Comparison of ENCODE assay signal across 10 cellular contexts in genomic region chr11:65651339-65651588, GRCh38. TPM values are rescaled to one million over a fixed set of nuclear protein-coding genes. Genes with fewer than 3 reads are reported as not detected.
DNase-seq lines count a peak whose midpoint lies in the region; ATAC-seq and TF ChIP-seq lines count a peak whose summit lies in the region.
"Had no signal": no experiment of that assay in that cellular context is flagged by ENCODE, and none has a peak within 500 bp of the region (broad histone marks: within the 10 kb centered on the region; RNA-seq: fewer than 3 reads in every experiment).

No MANE protein-coding gene starts in this region.

- H3K36me3 Mint-ChIP-seq in T-helper 2 cell treated with Interferon-gamma antibody and Interleukin-4, amounts not matched to agents 5 μg/mL and 100 μg/mL, for 36 hours (ENCODE audit: low read depth): peaks cover 49% of the 10 kb centered on the region
- peaks cover 0 to 2% of the 10 kb centered on the region in 2 donors for H3K36me3 Mint-ChIP-seq in activated naive CD4-positive, alpha-beta T cell treated with anti-CD3 and anti-CD28 coated beads, Interleukin-2, amount 50 U/mL, for 72 hours

- intact Hi-C loops in left lung (cut with DNase I) (no loop called here), stomach (cut with DNase I; ENCODE audit: low total_unique reads) (no loop called here)

- H3K36me3 ChIP-seq in left lung (peaks cover 0 to 80% of the 10 kb centered on the region in 2 donors), stomach (peaks cover 40 to 79% (median 68%) of the 10 kb centered on the region in 4 donors)

- no peaks in the 10 kb centered on the region for H3K9me3 ChIP-seq in left lung
- H3K9me3 ChIP-seq in stomach: no peaks in the 10 kb centered on the region

- WGBS in stomach, 5 donors: 88 to 97% (median 89%) methylated on average over 3 of the region's 3 CpGs

- TF ChIP-seq CTCF in left lung (IDR thresholded peaks at IDR 0.05): no peak
- no peak for TF ChIP-seq CTCF in stomach (IDR thresholded peaks at IDR 0.05)

- H3K4me3 ChIP-seq in left lung (no peak overlapping the region), stomach (peak overlapping the region in 1 of 4 donors; percentile 49)

- no peak for DNase-seq in T-helper 2 cell treated with Interferon-gamma antibody and Interleukin-4, amounts not matched to agents 5 μg/mL and 100 μg/mL, for 36 hours (ENCODE audit: low spot score)
- DNase-seq in T-helper 2 cell (no peak), left lung (peak in 1 of 2 donors; percentile 31), stomach (no peak), NCI-H526 (lab: John Stamatoyannopoulos, UW) (no peak), AML-193 (lab: John Stamatoyannopoulos, UW) (no peak), NCI-H2227 treated with DMSO at 0.1 percent for 48 hours (lab: John Stamatoyannopoulos, UW) (no peak)
- DNase-seq in activated naive CD4-positive, alpha-beta T cell treated with anti-CD3 and anti-CD28 coated beads, Interleukin-2, amount 50 U/mL, for 72 hours (ENCODE audit: low spot score in 2 of 2): no peak
- DNase-seq: hippocampal formation, NCI-H1436 treated with DMSO at 0.1 percent for 48 hours had no signal

- H3K27ac ChIP-seq in left lung (peak overlapping the region; percentile 97 to 98), stomach (peak overlapping the region; percentile 91 to 99 (median 94))

- peak overlapping the region; percentile 86 for H3K27ac Mint-ChIP-seq in T-helper 2 cell treated with Interferon-gamma antibody and Interleukin-4, amounts not matched to agents 5 μg/mL and 100 μg/mL, for 36 hours
- H3K27ac Mint-ChIP-seq in activated naive CD4-positive, alpha-beta T cell treated with anti-CD3 and anti-CD28 coated beads, Interleukin-2, amount 50 U/mL, for 72 hours: peak overlapping the region; percentile 40 to 96

- H3K4me3 Mint-ChIP-seq in T-helper 2 cell treated with Interferon-gamma antibody and Interleukin-4, amounts not matched to agents 5 μg/mL and 100 μg/mL, for 36 hours: peak overlapping the region; percentile 66

- no peak for TF ChIP-seq EP300 in stomach (IDR thresholded peaks at IDR 0.05)

- H3K27me3 ChIP-seq in left lung (no peaks in the 10 kb centered on the region), stomach (no peaks in the 10 kb centered on the region)

- H3K4me1 ChIP-seq in left lung: peaks cover 32 to 54% of the 10 kb centered on the region in 2 donors
- peaks cover 44 to 92% (median 77%) of the 10 kb centered on the region in 4 donors for H3K4me1 ChIP-seq in stomach

- TF ChIP-seq POLR2A in stomach (IDR thresholded peaks at IDR 0.05): no peak

- H3K9me3 Mint-ChIP-seq in T-helper 2 cell treated with Interferon-gamma antibody and Interleukin-4, amounts not matched to agents 5 μg/mL and 100 μg/mL, for 36 hours: no peaks in the 10 kb centered on the region
- no peaks in the 10 kb centered on the region for H3K9me3 Mint-ChIP-seq in activated naive CD4-positive, alpha-beta T cell treated with anti-CD3 and anti-CD28 coated beads, Interleukin-2, amount 50 U/mL, for 72 hours

- no peak for ATAC-seq in activated naive CD4-positive, alpha-beta T cell treated with anti-CD3 and anti-CD28 coated beads, Interleukin-2, amount 50 U/mL, for 72 hours
- no peak for ATAC-seq in left lung

- H3K4me1 Mint-ChIP-seq in T-helper 2 cell treated with Interferon-gamma antibody and Interleukin-4, amounts not matched to agents 5 μg/mL and 100 μg/mL, for 36 hours (ENCODE audit: low read depth): peaks cover 26% of the 10 kb centered on the region

- H3K27me3 Mint-ChIP-seq in T-helper 2 cell treated with Interferon-gamma antibody and Interleukin-4, amounts not matched to agents 5 μg/mL and 100 μg/mL, for 36 hours (ENCODE audit: low read depth): no peaks in the 10 kb centered on the region

RNA-seq across cellular contexts. Expression of gene RELA, which starts 11.5 kb away (rescaled TPM):
- 10 to 100 TPM; 81.7 to 97.8 TPM for total RNA-seq in activated naive CD4-positive, alpha-beta T cell treated with anti-CD3 and anti-CD28 coated beads, Interleukin-2, amount 50 U/mL, for 72 hours
- total RNA-seq in left lung (10 to 100 TPM; 56.5 to 67.9 TPM), stomach (10 to 100 TPM; 27.4 to 68.8 (median 54.0) TPM)
- 10 to 100 TPM; 37.9 to 56.8 (median 39.2) TPM for polyA plus RNA-seq in stomach

RNA-seq across cellular contexts. Expression of gene SIPA1, which starts 13.4 kb away (rescaled TPM):
- total RNA-seq in activated naive CD4-positive, alpha-beta T cell treated with anti-CD3 and anti-CD28 coated beads, Interleukin-2, amount 50 U/mL, for 72 hours: 100 to 1,000 TPM; 185 to 203 TPM
- total RNA-seq in left lung: 100 to 1,000 TPM in 1 of 2 donors, 10 to 100 TPM in 1; 77.3 to 107 TPM
- total RNA-seq in stomach: 10 to 100 TPM; 13.2 to 47.5 (median 33.8) TPM
- polyA plus RNA-seq in stomach: 10 to 100 TPM; 59.9 to 80.4 (median 67.6) TPM

RNA-seq across cellular contexts. Expression of gene PCNX3, which starts 35.7 kb away (rescaled TPM):
- 10 to 100 TPM; 34.8 to 48.1 TPM for total RNA-seq in activated naive CD4-positive, alpha-beta T cell treated with anti-CD3 and anti-CD28 coated beads, Interleukin-2, amount 50 U/mL, for 72 hours
- 10 to 100 TPM; 36.7 to 44.5 TPM for total RNA-seq in left lung
- 10 to 100 TPM in 4 of 5 donors, 1 to 10 TPM in 1; 9.7 to 76.2 (median 40.3) TPM for total RNA-seq in stomach
- polyA plus RNA-seq in stomach: 10 to 100 TPM in 1 of 3 donors, 1 to 10 TPM in 2; 4.6 to 11.0 (median 6.8) TPM

RNA-seq across cellular contexts. Expression of gene MAP3K11, which starts 37.2 kb away (rescaled TPM):
- total RNA-seq in activated naive CD4-positive, alpha-beta T cell treated with anti-CD3 and anti-CD28 coated beads, Interleukin-2, amount 50 U/mL, for 72 hours: 10 to 100 TPM; 73.6 to 76.5 TPM
- total RNA-seq in left lung (100 to 1,000 TPM in 1 of 2 donors, 10 to 100 TPM in 1; 74.7 to 100 TPM), stomach (100 to 1,000 TPM in 1 of 5 donors, 10 to 100 TPM in 4; 37.6 to 118 (median 63.6) TPM)
- 10 to 100 TPM; 31.0 to 62.9 (median 44.8) TPM for polyA plus RNA-seq in stomach

RNA-seq across cellular contexts. Expression of gene KCNK7, which starts 55.7 kb away (rescaled TPM):
- total RNA-seq in activated naive CD4-positive, alpha-beta T cell treated with anti-CD3 and anti-CD28 coated beads, Interleukin-2, amount 50 U/mL, for 72 hours: under 1 TPM; 0.66 to 0.74 TPM
- total RNA-seq in left lung (1 to 10 TPM in 1 of 2 donors, not detected in 1; 2.0 TPM), stomach (1 to 10 TPM in 1 of 5 donors, under 1 TPM in 1, not detected in 3; 0.58 to 2.6 TPM)
- polyA plus RNA-seq in stomach: 1 to 10 TPM in 2 of 3 donors, not detected in 1; 3.5 to 5.8 TPM
